Comparison of ENCODE assay signal across 2 cellular contexts in genomic region chr2:109411648-109412325, GRCh38.
TF ChIP-seq lines count a peak whose summit lies in the region.

No MANE protein-coding gene starts in this region.

TF ChIP-seq in IMR-90, 13 proteins besides CTCF, POLR2A, EP300 and RAD21:
- TF ChIP-seq MAFK (IDR thresholded peaks at IDR 0.05; ENCODE audit: low read depth, low read length), result no peak
- TF ChIP-seq MAZ (IDR thresholded peaks at IDR 0.05; ENCODE audit: borderline replicate concordance, low read depth, low read length), result no peak
- no peak for TF ChIP-seq CEBPB (IDR thresholded peaks at IDR 0.05; ENCODE audit: low read depth, low read length)
- no peak for TF ChIP-seq NFE2L2 (IDR thresholded peaks at IDR 0.05; ENCODE audit: low read depth, low read length)
- TF ChIP-seq ELK1 (IDR thresholded peaks at IDR 0.05; ENCODE audit: borderline replicate concordance, low read depth, low read length), result no peak
- TF ChIP-seq MXI1 (IDR thresholded peaks at IDR 0.05; ENCODE audit: borderline replicate concordance, low read depth, low read length), result no peak
- no peak for TF ChIP-seq CHD1 (IDR thresholded peaks at IDR 0.05; ENCODE audit: low read depth, low read length)
- TF ChIP-seq RCOR1 (IDR thresholded peaks at IDR 0.05; ENCODE audit: insufficient replicate concordance, low read length), result no peak
- no peak for TF ChIP-seq RFX5 (IDR thresholded peaks at IDR 0.05; ENCODE audit: low read depth, low read length)
- no peak for TF ChIP-seq USF2 (IDR thresholded peaks at IDR 0.05; ENCODE audit: low read depth, low read length)
- no peak for TF ChIP-seq BHLHE40 (IDR thresholded peaks at IDR 0.05; ENCODE audit: low read depth, low read length)
- TF ChIP-seq SMC3 (IDR thresholded peaks at IDR 0.05; ENCODE audit: low read depth, low read length), result no peak
- TF ChIP-seq FOS (IDR thresholded peaks at IDR 0.05; ENCODE audit: low read depth, low read length), result no peak

TF ChIP-seq in GM23338, 12 proteins besides CTCF, POLR2A, EP300 and RAD21:
- TF ChIP-seq ZNF331 (CRISPR knock-in tag; IDR thresholded peaks at IDR 0.05; ENCODE audit: low read depth) (no peak), ETS1 (IDR thresholded peaks at IDR 0.05) (no peak), POLR2AphosphoS5 (IDR thresholded peaks at IDR 0.05; ENCODE audit: low read depth) (no peak), NANOG (IDR thresholded peaks at IDR 0.05; ENCODE audit: borderline replicate concordance) (no peak), JUNB (IDR thresholded peaks at IDR 0.05; ENCODE audit: unreplicated experiment) (no peak), CREB1 (CRISPR knock-in tag; IDR thresholded peaks at IDR 0.05; ENCODE audit: low read depth) (no peak), STAT1 (IDR thresholded peaks at IDR 0.05; ENCODE audit: unreplicated experiment) (no peak), EZH2phosphoT487 (IDR thresholded peaks at IDR 0.05; ENCODE audit: unreplicated experiment) (no peak)
TF ChIP-seq in GM23338: peak in this region for 0.
